14 cellular contexts compared by ENCODE assay signal in genomic region chr10:6607778-6608177, GRCh38. TPM values are rescaled to one million over a fixed set of nuclear protein-coding genes. Genes with fewer than 3 reads are reported as not detected.
A peak's percentile ranks its signal among the peaks of the same experiment; 100 is the strongest.
DNase-seq lines count a peak whose midpoint lies in the region; ATAC-seq and TF ChIP-seq lines count a peak whose summit lies in the region.
"Had no signal": no experiment of that assay in that cellular context is flagged by ENCODE, and none has a peak within 500 bp of the region (broad histone marks: within the 10 kb centered on the region; RNA-seq: fewer than 3 reads in every experiment).

No MANE protein-coding gene starts in this region.

- peak overlapping the region in 3 of 59 donors; percentile 6 to 17 (median 9) for H3K4me3 ChIP-seq in dorsolateral prefrontal cortex
- H3K4me3 ChIP-seq: A549, upper lobe of left lung had no signal

- no peak overlapping the region for H3K4me3 Mint-ChIP-seq in activated CD4-positive, alpha-beta T cell treated with anti-CD3 and anti-CD28 coated beads, Interleukin-2, amount 10 ng/mL, durations not matched to agents 7 days and 5 days
- H3K4me3 Mint-ChIP-seq in T-cell, result no peak overlapping the region
- H3K4me3 Mint-ChIP-seq in activated CD8-positive, alpha-beta memory T cell treated with anti-CD3 and anti-CD28 coated beads, Interleukin-2, amount 10 ng/mL, durations not matched to agents 7 days and 5 days, result no peak overlapping the region

- H3K4me1 Mint-ChIP-seq in activated CD4-positive, alpha-beta T cell treated with anti-CD3 and anti-CD28 coated beads, Interleukin-2, amount 10 ng/mL, durations not matched to agents 7 days and 5 days, result peaks cover 89% of the 10 kb centered on the region
- H3K4me1 Mint-ChIP-seq in T-cell, result peaks cover 45 to 80% (median 49%) of the 10 kb centered on the region in 3 donors
- H3K4me1 Mint-ChIP-seq in activated CD8-positive, alpha-beta memory T cell treated with anti-CD3 and anti-CD28 coated beads, Interleukin-2, amount 10 ng/mL, durations not matched to agents 7 days and 5 days, result peaks cover 59% of the 10 kb centered on the region

- H3K27me3 Mint-ChIP-seq in activated CD4-positive, alpha-beta T cell treated with anti-CD3 and anti-CD28 coated beads, Interleukin-2, amount 10 ng/mL, durations not matched to agents 7 days and 5 days, result no peaks in the 10 kb centered on the region
- H3K27me3 Mint-ChIP-seq in T-cell, result no peaks in the 10 kb centered on the region
- no peaks in the 10 kb centered on the region for H3K27me3 Mint-ChIP-seq in activated CD8-positive, alpha-beta memory T cell treated with anti-CD3 and anti-CD28 coated beads, Interleukin-2, amount 10 ng/mL, durations not matched to agents 7 days and 5 days

- TF ChIP-seq CTCF in dorsolateral prefrontal cortex (IDR thresholded peaks at IDR 0.05 in 54 of 56, conservative IDR thresholded peaks at IDR 0.05 in 2 of 56; ENCODE audit: low read depth in 1 of 56, partially characterized antibody in 56 of 56), result peak in 1 of 56 donors; percentile 22

- CTCF ChIA-PET in activated CD4-positive, alpha-beta T cell treated with anti-CD3 and anti-CD28 coated beads, Interleukin-2, amount 10 ng/mL, durations not matched to agents 7 days and 5 days (lab: Charles Lee), result interaction anchor here (1.0 to 1.4 kb wide), 8 partner anchors 12 to 45 kb away, joined by 3 to 6 read pairs (median 3); no protein-coding TSS in a partner anchor
- CTCF ChIA-PET in T-cell (lab: Charles Lee), result interaction anchor here in 1 of 2 donors (0.6 to 1.2 kb wide), 8 partner anchors 11 to 435 kb away, joined by 3 to 6 read pairs (median 4); no protein-coding TSS in a partner anchor
- CTCF ChIA-PET in activated CD8-positive, alpha-beta memory T cell treated with anti-CD3 and anti-CD28 coated beads, Interleukin-2, amount 10 ng/mL, durations not matched to agents 7 days and 5 days (lab: Charles Lee), result interaction anchor here (1.0 to 1.4 kb wide), 8 partner anchors 11 to 162 kb away, joined by 3 to 5 read pairs (median 4); no protein-coding TSS in a partner anchor

- DNase-seq in activated CD4-positive, alpha-beta T cell treated with anti-CD3 and anti-CD28 coated beads, Interleukin-2, amount 10 ng/mL, durations not matched to agents 7 days and 5 days, result no peak
- DNase-seq in activated CD4-positive, alpha-beta T cell treated with anti-CD3 and anti-CD28 coated beads, Interleukin-2, amount 50 U/mL, for 1 hour, result no peak
- DNase-seq in T-cell, result no peak
- peak in 9 of 10 donors; percentile 5 to 78 (median 62) for DNase-seq in dorsolateral prefrontal cortex
- DNase-seq in pons (ENCODE audit: low spot score), result peak; percentile 95
- DNase-seq in RKO (ENCODE audit: low spot score), result no peak
- DNase-seq in activated CD8-positive, alpha-beta memory T cell treated with anti-CD3 and anti-CD28 coated beads, Interleukin-2, amount 10 ng/mL, durations not matched to agents 7 days and 5 days, result no peak
- DNase-seq: activated effector memory CD4-positive, alpha-beta T cell treated with Interleukin-2 at 50 U/mL for 16 hours; foreskin fibroblast; NCI-H1417; upper lobe of left lung had no signal

- H3K27ac Mint-ChIP-seq in activated CD4-positive, alpha-beta T cell treated with anti-CD3 and anti-CD28 coated beads, Interleukin-2, amount 10 ng/mL, durations not matched to agents 7 days and 5 days, result peak overlapping the region; percentile 76
- H3K27ac Mint-ChIP-seq in T-cell, result peak overlapping the region; percentile 7 to 91
- no peak overlapping the region for H3K27ac Mint-ChIP-seq in activated CD8-positive, alpha-beta memory T cell treated with anti-CD3 and anti-CD28 coated beads, Interleukin-2, amount 10 ng/mL, durations not matched to agents 7 days and 5 days

- H3K27ac ChIP-seq in dorsolateral prefrontal cortex, result peak overlapping the region in 58 of 59 donors; percentile 56 to 97 (median 89)
- H3K27ac ChIP-seq: A549, neutrophil, upper lobe of left lung had no signal

- ATAC-seq in T-cell (replicated peaks in 1 of 4) (no peak), HG03469 (IDR thresholded peaks at IDR 0.05; ENCODE audit: unreplicated experiment) (no peak)
- no peak for ATAC-seq in activated CD8-positive, alpha-beta memory T cell treated with anti-CD3 and anti-CD28 coated beads, Interleukin-2, amount 10 ng/mL, durations not matched to agents 7 days and 5 days
- ATAC-seq: A549 had no signal

- intact Hi-C loops in dorsolateral prefrontal cortex (cut with DNase I), result loop anchor here in 1 of 2 donors (1.0 to 5.0 kb wide), 2 partner anchors 27 to 40 kb away; partner anchors contain the start of gene PRKCQ

- H3K27me3 ChIP-seq in dorsolateral prefrontal cortex, result peaks cover 0 to 11% (median 0%) of the 10 kb centered on the region in 45 donors
- H3K27me3 ChIP-seq: neutrophil, upper lobe of left lung had no signal

- H3K36me3 Mint-ChIP-seq in activated CD4-positive, alpha-beta T cell treated with anti-CD3 and anti-CD28 coated beads, Interleukin-2, amount 10 ng/mL, durations not matched to agents 7 days and 5 days (ENCODE audit: low read depth), result peaks cover 63% of the 10 kb centered on the region
- H3K36me3 Mint-ChIP-seq in T-cell, result peaks cover 56% of the 10 kb centered on the region
- H3K36me3 Mint-ChIP-seq in activated CD8-positive, alpha-beta memory T cell treated with anti-CD3 and anti-CD28 coated beads, Interleukin-2, amount 10 ng/mL, durations not matched to agents 7 days and 5 days, result peaks cover 24% of the 10 kb centered on the region

- H3K9me3 Mint-ChIP-seq in activated CD4-positive, alpha-beta T cell treated with anti-CD3 and anti-CD28 coated beads, Interleukin-2, amount 10 ng/mL, durations not matched to agents 7 days and 5 days, result peaks cover 24% of the 10 kb centered on the region
- peaks cover 3 to 11% (median 7%) of the 10 kb centered on the region in 3 donors for H3K9me3 Mint-ChIP-seq in T-cell
- peaks cover 7% of the 10 kb centered on the region for H3K9me3 Mint-ChIP-seq in activated CD8-positive, alpha-beta memory T cell treated with anti-CD3 and anti-CD28 coated beads, Interleukin-2, amount 10 ng/mL, durations not matched to agents 7 days and 5 days (ENCODE audit: low read depth)

- POLR2A ChIA-PET in activated CD4-positive, alpha-beta T cell treated with anti-CD3 and anti-CD28 coated beads, Interleukin-2, amount 10 ng/mL, durations not matched to agents 7 days and 5 days (lab: Charles Lee), result interaction anchor here (1.0 kb wide), 1 partner anchor 15 kb away, joined by 4 read pairs; no protein-coding TSS in a partner anchor
- POLR2A ChIA-PET in T-cell (lab: Charles Lee), result interaction anchor here (0.6 to 1.2 kb wide), 5 partner anchors 12 to 114 kb away, joined by 3 to 5 read pairs (median 3); no protein-coding TSS in a partner anchor

RNA-seq across cellular contexts. Expression of gene PRKCQ, which starts 27.7 kb away (rescaled TPM):
- total RNA-seq in activated CD4-positive, alpha-beta T cell treated with anti-CD3 and anti-CD28 coated beads, Interleukin-2, amount 10 ng/mL, durations not matched to agents 7 days and 5 days, result 10 to 100 TPM; 62.6 to 69.5 TPM
- total RNA-seq in T-cell, result 10 to 100 TPM; 60.3 to 67.4 (median 61.6) TPM
- total RNA-seq in dorsolateral prefrontal cortex, result 10 to 100 TPM in 21 of 120 experiments, 1 to 10 TPM in 99; 2.2 to 21.5 (median 7.4) TPM
- total RNA-seq in activated CD8-positive, alpha-beta memory T cell treated with anti-CD3 and anti-CD28 coated beads, Interleukin-2, amount 10 ng/mL, durations not matched to agents 7 days and 5 days, result 10 to 100 TPM; 51.0 to 58.7 TPM

Comparison
In these comparisons a context has a peak if more than half of its experiments do, and no peak if none do; other contexts are left out.
1. DNase-seq: peak in dorsolateral prefrontal cortex (9 of 10) and pons (single experiment); none in activated CD4-positive, alpha-beta T cell treated with anti-CD3 and anti-CD28 coated beads, Interleukin-2, amount 10 ng/mL, durations not matched to agents 7 days and 5 days (single experiment), activated CD4-positive, alpha-beta T cell treated with anti-CD3 and anti-CD28 coated beads, Interleukin-2, amount 50 U/mL, for 1 hour (single experiment), T-cell (0 of 34), RKO (single experiment) and activated CD8-positive, alpha-beta memory T cell treated with anti-CD3 and anti-CD28 coated beads, Interleukin-2, amount 10 ng/mL, durations not matched to agents 7 days and 5 days (single experiment).